Comparison of ENCODE assay signal across 9 cellular contexts in the genomic region with DNA sequence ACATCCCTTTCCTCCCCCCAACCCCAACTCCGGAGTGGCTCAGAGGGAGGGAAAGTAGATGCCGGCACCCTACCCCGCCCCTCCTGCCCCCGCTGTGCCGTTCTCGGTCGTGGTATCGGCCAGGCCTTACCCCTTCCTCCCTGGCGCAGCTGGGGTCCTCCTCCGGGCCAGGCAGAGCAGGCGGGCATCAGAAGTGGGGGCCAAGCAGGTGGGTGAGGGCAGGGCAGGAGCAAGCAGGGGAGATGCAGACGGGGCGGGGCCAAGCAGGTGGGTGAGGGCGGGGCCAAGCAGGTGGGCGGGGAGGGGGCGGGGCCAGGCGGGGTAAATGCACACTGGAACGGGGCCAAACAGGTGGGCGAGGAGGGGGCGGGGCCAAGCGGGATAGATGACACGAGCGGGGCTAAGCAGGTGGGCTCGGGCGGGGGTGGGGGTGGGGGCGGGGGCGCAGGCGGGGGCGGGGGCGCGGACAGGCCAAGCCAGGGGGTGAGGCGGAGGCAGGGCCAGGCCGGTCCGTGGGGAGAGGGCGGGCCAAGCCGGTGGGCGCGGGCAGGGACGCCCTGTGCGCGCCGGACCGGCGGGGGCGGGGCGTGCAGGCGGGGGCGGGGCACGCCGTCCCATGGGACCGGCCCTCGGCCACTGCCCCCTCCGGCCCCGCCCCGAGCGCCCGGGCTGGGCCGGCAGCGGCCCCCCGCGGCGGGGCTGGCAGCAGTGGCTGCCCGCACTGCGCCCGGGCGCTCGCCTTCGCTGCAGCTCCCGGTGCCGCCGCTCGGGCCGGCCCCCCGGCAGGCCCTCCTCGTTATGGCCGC. TPM values are rescaled to one million over a fixed set of nuclear protein-coding genes. Genes with fewer than 3 reads are reported as not detected.
DNase-seq lines count a peak whose midpoint lies in the region; ATAC-seq and TF ChIP-seq lines count a peak whose summit lies in the region.
"Had no signal": no experiment of that assay in that cellular context is flagged by ENCODE, and none has a peak within 500 bp of the region (broad histone marks: within the 10 kb centered on the region; RNA-seq: fewer than 3 reads in every experiment).

A gene with protein sequence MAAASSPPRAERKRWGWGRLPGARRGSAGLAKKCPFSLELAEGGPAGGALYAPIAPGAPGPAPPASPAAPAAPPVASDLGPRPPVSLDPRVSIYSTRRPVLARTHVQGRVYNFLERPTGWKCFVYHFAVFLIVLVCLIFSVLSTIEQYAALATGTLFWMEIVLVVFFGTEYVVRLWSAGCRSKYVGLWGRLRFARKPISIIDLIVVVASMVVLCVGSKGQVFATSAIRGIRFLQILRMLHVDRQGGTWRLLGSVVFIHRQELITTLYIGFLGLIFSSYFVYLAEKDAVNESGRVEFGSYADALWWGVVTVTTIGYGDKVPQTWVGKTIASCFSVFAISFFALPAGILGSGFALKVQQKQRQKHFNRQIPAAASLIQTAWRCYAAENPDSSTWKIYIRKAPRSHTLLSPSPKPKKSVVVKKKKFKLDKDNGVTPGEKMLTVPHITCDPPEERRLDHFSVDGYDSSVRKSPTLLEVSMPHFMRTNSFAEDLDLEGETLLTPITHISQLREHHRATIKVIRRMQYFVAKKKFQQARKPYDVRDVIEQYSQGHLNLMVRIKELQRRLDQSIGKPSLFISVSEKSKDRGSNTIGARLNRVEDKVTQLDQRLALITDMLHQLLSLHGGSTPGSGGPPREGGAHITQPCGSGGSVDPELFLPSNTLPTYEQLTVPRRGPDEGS (plus strand): TSS at position 708 of the 806 bp plus-strand sequence. CDS start 91 bp downstream, at position 799.
A gene with protein sequence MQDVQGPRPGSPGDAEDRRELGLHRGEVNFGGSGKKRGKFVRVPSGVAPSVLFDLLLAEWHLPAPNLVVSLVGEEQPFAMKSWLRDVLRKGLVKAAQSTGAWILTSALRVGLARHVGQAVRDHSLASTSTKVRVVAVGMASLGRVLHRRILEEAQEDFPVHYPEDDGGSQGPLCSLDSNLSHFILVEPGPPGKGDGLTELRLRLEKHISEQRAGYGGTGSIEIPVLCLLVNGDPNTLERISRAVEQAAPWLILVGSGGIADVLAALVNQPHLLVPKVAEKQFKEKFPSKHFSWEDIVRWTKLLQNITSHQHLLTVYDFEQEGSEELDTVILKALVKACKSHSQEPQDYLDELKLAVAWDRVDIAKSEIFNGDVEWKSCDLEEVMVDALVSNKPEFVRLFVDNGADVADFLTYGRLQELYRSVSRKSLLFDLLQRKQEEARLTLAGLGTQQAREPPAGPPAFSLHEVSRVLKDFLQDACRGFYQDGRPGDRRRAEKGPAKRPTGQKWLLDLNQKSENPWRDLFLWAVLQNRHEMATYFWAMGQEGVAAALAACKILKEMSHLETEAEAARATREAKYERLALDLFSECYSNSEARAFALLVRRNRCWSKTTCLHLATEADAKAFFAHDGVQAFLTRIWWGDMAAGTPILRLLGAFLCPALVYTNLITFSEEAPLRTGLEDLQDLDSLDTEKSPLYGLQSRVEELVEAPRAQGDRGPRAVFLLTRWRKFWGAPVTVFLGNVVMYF (N-terminal part only) (minus strand): TSS at position 214 of the 806 bp plus-strand sequence. CDS start 21,478 bp downstream, outside the sequence.

- H3K4me1 ChIP-seq in OCI-LY7 (ENCODE audit: insufficient read depth, low read length, poor library complexity, severe bottlenecking) = peaks cover 21% of the 10 kb centered on the region
- H3K4me1 ChIP-seq in spleen = peaks cover 15 to 56% (median 38%) of the 10 kb centered on the region in 6 donors

- H2AFZ ChIP-seq in OCI-LY7 (ENCODE audit: low read length) = no peak within 1 kb of the TSS

- no peaks in the 10 kb centered on the region for H3K79me2 ChIP-seq in OCI-LY7 (ENCODE audit: insufficient read depth, low read depth, low read length)

- POLR2A ChIA-PET in OCI-LY7 (lab: Charles Lee) = no interaction called here

- BruUV-seq in OCI-LY7 (replicated peaks; lab: Mats Ljungman, UMichigan) = no TSS peak

- 1 to 3% (median 2%) methylated on average over 12 to 67 of the region's 76 CpGs for WGBS in spleen, 5 donors

- no peaks in the 10 kb centered on the region for H3K36me3 ChIP-seq in OCI-LY7 (ENCODE audit: insufficient read depth, low read length)
- H3K36me3 ChIP-seq in spleen = no peaks in the 10 kb centered on the region

- in situ Hi-C loops in GM13977 (cut with MboI; ENCODE audit: low pct_unique_long_range_greater_than_20kb, low sequenced_read_pairs, unreplicated experiment) = no loop called here

- peak in 1 of 3 donors; percentile 10 for TF ChIP-seq POLR2A in spleen (IDR thresholded peaks at IDR 0.05)

- no peaks in the 10 kb centered on the region for H4K20me1 ChIP-seq in OCI-LY7 (ENCODE audit: insufficient read depth, low read length)

- peak; percentile 81 for ATAC-seq in left ventricle myocardium superior
- no peak for ATAC-seq in HG02571 (IDR thresholded peaks at IDR 0.05; ENCODE audit: unreplicated experiment)
- ATAC-seq in GM21447 (IDR thresholded peaks at IDR 0.05; ENCODE audit: unreplicated experiment) = no peak

- TF ChIP-seq CTCF in GM13977 (IDR thresholded peaks at IDR 0.05; ENCODE audit: extremely low read depth, insufficient read depth, missing control alignments) = no peak
- TF ChIP-seq CTCF in OCI-LY7 (conservative IDR thresholded peaks at IDR 0.05; ENCODE audit: low read length) = no peak
- no peak for TF ChIP-seq CTCF in spleen (IDR thresholded peaks at IDR 0.05 in 8 of 11, conservative IDR thresholded peaks at IDR 0.05 in 3 of 11)

- no peak within 1 kb of the TSS for H3K27ac ChIP-seq in OCI-LY7 (ENCODE audit: low read depth, low read length, poor library complexity, severe bottlenecking)
- peak within 1 kb of the TSS in 4 of 8 donors; percentile 20 to 90 (median 87) for H3K27ac ChIP-seq in spleen

- H3K4me3 ChIP-seq in OCI-LY7 (ENCODE audit: low read depth, low read length, poor library complexity, severe bottlenecking) (peak within 1 kb of the TSS; percentile 18), spleen (peak within 1 kb of the TSS; percentile 27 to 81 (median 50))

- DNase-seq in GM13977 (ENCODE audit: low spot score) = peak; percentile 88
- peak; percentile 69 for DNase-seq in OCI-LY7 (ENCODE audit: low spot score)
- DNase-seq in activated T-helper 9 cell treated with anti-CD3 and anti-CD28 coated beads, Interleukin-2, amount 50 U/mL, for 16 hours (ENCODE audit: low read depth) = peak; percentile 72
- DNase-seq in left ventricle myocardium superior = peak; percentile 82
- peak; percentile 93 for DNase-seq in spleen
- DNase-seq in HCEC 1CT = no peak

- intact Hi-C loops in OCI-LY7 (cut with micrococcal nuclease; ENCODE audit: unreplicated experiment) = no loop called here
- intact Hi-C loops in left ventricle myocardium superior (cut with micrococcal nuclease) = no loop called here
- intact Hi-C loops in spleen (cut with DNase I; ENCODE audit: low total_unique reads) = no loop called here

- H3K27me3 ChIP-seq in spleen (replicated peaks in 1 of 7) = peaks cover 0 to 69% (median 13%) of the 10 kb centered on the region in 7 donors

- peak within 1 kb of the TSS; percentile 42; the same call in 1 of the 2 replicates for H3K4me2 ChIP-seq in OCI-LY7 (ENCODE audit: low read length)

- no peaks in the 10 kb centered on the region for H3K9me3 ChIP-seq in OCI-LY7 (ENCODE audit: low read length)
- H3K9me3 ChIP-seq in spleen = no peaks in the 10 kb centered on the region

- CTCF ChIA-PET in OCI-LY7 (lab: Charles Lee; ENCODE audit: unreplicated experiment) = no interaction called here

- no peaks in the 10 kb centered on the region for H3K9me2 ChIP-seq in OCI-LY7 (ENCODE audit: insufficient read depth, low read length)

RNA-seq across cellular contexts. Expression of the first gene that starts in this region (rescaled TPM):
- 0.22 and 0.72 TPM in 2 replicates for total RNA-seq in OCI-LY7 (2014; rRNA removed; shearing (Covaris generic))
- total RNA-seq in OCI-LY7 (2022) (1.3 and 1.8 TPM in 2 replicates), left ventricle myocardium superior (49.7 TPM), spleen (10 to 100 TPM; 10.9 to 21.6 (median 18.3) TPM)
- 1 to 10 TPM; 3.3 to 6.5 (median 3.6) TPM for polyA plus RNA-seq in spleen
- polyA plus RNA-seq: keratinocyte had no signal

RNA-seq across cellular contexts. Expression of the second gene that starts in this region (rescaled TPM):
- not detected in 2 replicates for total RNA-seq in OCI-LY7 (2014; rRNA removed; shearing (Covaris generic))
- not detected in 2 replicates for total RNA-seq in OCI-LY7 (2022)
- total RNA-seq in left ventricle myocardium superior = not detected
- under 1 TPM in 3 of 7 donors, not detected in 4; 0.10 to 0.16 (median 0.15) TPM for total RNA-seq in spleen
- under 1 TPM; 0.02 to 0.28 (median 0.19) TPM for polyA plus RNA-seq in spleen
- polyA plus RNA-seq: keratinocyte had no signal

Comparison
In these comparisons a context has a peak if more than half of its experiments do, and no peak if none do; other contexts are left out.
1. RNA of the first gene that starts in this region (total RNA-seq): 49.7 TPM in left ventricle myocardium superior (single experiment) and 10.9 to 21.6 TPM in spleen; 0.22 to 1.8 TPM in OCI-LY7; every median in the first group is over 4 times any median in the second.